In genomic region chr2:22458439-22458838, GRCh38 we compare ENCODE assay signal across 23 cellular contexts.
"Had no signal": no experiment of that assay in that cellular context is flagged by ENCODE, and none has a peak within 500 bp of the region (broad histone marks: within the 10 kb centered on the region; RNA-seq: fewer than 3 reads in every experiment).

No MANE protein-coding gene starts in this region.

- H3K9me3 ChIP-seq: colonic mucosa, esophagus muscularis mucosa, esophagus squamous epithelium, gastrocnemius medialis, gastroesophageal sphincter, heart left ventricle, heart right ventricle had no signal

- H3K27ac ChIP-seq: colonic mucosa, coronary artery, dorsolateral prefrontal cortex, epithelial cell of prostate, esophagus muscularis mucosa, esophagus squamous epithelium, foreskin keratinocyte, gastrocnemius medialis, gastroesophageal sphincter, heart left ventricle, heart right ventricle had no signal

- H3K36me3 ChIP-seq: colonic mucosa, esophagus muscularis mucosa, esophagus squamous epithelium, gastrocnemius medialis, gastroesophageal sphincter, heart left ventricle, heart right ventricle had no signal

- H3K27me3 ChIP-seq: colonic mucosa, esophagus muscularis mucosa, esophagus squamous epithelium, foreskin keratinocyte, gastrocnemius medialis, gastroesophageal sphincter, heart left ventricle, heart right ventricle had no signal

- H3K4me3 ChIP-seq: colonic mucosa, coronary artery, dorsolateral prefrontal cortex, esophagus muscularis mucosa, esophagus squamous epithelium, gastrocnemius medialis, gastroesophageal sphincter, heart left ventricle, heart right ventricle had no signal

- H3K4me1 ChIP-seq: colonic mucosa, esophagus muscularis mucosa, esophagus squamous epithelium, foreskin keratinocyte, gastrocnemius medialis, gastroesophageal sphincter, heart left ventricle, heart right ventricle had no signal

- DNase-seq: colonic mucosa; cortex of kidney; dermis blood vessel endothelial cell; dorsolateral prefrontal cortex; effector CD4-positive, alpha-beta T cell; effector CD8-positive, alpha-beta T cell; effector memory CD4-positive, alpha-beta T cell; effector memory CD8-positive, alpha-beta T cell; endodermal cell; erythroblast; esophagus squamous epithelium; foreskin fibroblast; foreskin keratinocyte; foreskin melanocyte; gastrocnemius medialis; glutamatergic neuron; head of caudate nucleus; heart left ventricle; heart right ventricle had no signal
